ENCODE assay signal across 8 cellular contexts in the genomic region with DNA sequence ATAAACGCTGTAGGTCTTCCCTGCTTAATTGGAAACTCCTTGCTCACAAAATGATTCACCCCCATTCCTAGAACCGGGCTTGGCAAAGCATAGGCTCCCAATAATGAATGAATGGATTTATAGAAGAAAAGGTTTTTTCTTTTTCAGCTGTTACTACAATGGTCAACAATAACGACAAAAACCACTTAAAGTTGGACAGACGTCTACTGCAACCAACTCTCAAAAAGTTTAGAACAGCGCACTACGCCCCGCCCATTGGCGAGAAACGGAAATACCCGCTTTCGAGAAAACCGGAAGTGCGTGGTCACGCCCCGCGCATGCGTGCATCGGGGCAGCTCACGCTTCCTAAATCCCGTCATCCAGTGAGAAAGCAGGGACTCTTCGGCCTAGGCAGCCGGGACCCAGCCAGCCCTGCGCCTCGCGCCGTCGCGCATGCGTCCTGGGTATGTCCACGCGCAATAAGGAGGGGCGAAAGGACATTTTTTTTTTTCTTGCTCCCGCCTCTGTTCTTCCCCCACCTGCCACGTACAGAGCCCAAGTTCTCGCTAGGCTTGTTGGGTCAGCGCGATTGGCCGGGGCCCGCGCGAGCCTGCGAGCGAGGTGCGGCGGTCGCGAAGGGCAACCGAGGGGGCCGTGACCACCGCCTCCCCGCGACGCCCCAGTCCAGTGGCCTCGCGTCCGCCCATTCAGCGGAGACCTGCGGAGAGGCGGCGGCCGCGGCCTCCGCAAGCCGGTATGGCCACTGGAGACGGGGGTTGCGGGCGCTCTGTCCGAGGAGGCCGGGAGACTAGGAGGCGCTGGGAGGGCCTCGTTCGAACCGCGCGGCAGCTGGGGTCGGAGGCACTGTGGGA. TPM values are rescaled to one million over a fixed set of nuclear protein-coding genes. Genes with fewer than 3 reads are reported as not detected.
DNase-seq lines count a peak whose midpoint lies in the region; ATAC-seq and TF ChIP-seq lines count a peak whose summit lies in the region.

Gene TFG (plus strand): TSS at position 506 of the 851 bp plus-strand sequence. CDS start 4,192 bp downstream, outside the sequence.

- intact Hi-C loops in CD14-positive monocyte (cut with micrococcal nuclease) (loop anchor here in 1 of 2 donors (10.0 kb wide), 1 partner anchor 894 kb away; the partner anchor contains the start of gene CMSS1), left lung (cut with DNase I) (no loop called here)

- peak within 1 kb of the TSS; percentile 97 to 99 for H3K27ac ChIP-seq in left lung

- H3K4me1 ChIP-seq in left lung, result peaks cover 22 to 39% of the 10 kb centered on the region in 2 donors

- ATAC-seq in GM19397 (IDR thresholded peaks at IDR 0.05; ENCODE audit: unreplicated experiment), result peak; percentile 94
- peak; percentile 93 for ATAC-seq in HG03571 (IDR thresholded peaks at IDR 0.05; ENCODE audit: unreplicated experiment)
- peak; percentile 95 for ATAC-seq in left lung

- H3K27ac Mint-ChIP-seq in CD14-positive monocyte, result peak within 1 kb of the TSS; percentile 88 to 95 (median 93)

- H3K4me3 Mint-ChIP-seq in CD14-positive monocyte, result peak within 1 kb of the TSS; percentile 81 to 88

- peaks cover 26% of the 10 kb centered on the region for H3K4me1 Mint-ChIP-seq in CD14-positive monocyte

- H3K9me3 Mint-ChIP-seq in CD14-positive monocyte, result peaks cover 0 to 7% (median 5%) of the 10 kb centered on the region in 7 donors

- TF ChIP-seq CTCF in CD14-positive monocyte (IDR thresholded peaks at IDR 0.05) (no peak), left lung (IDR thresholded peaks at IDR 0.05) (no peak)

- no peaks in the 10 kb centered on the region for H3K9me3 ChIP-seq in left lung

- H3K4me3 ChIP-seq in left lung, result peak within 1 kb of the TSS; percentile 50 to 80

- DNase-seq in CD14-positive monocyte (ENCODE audit: low spot score) (peak; percentile 98), NCI-H82 (lab: John Stamatoyannopoulos, UW) (peak; percentile 100), dermis blood vessel endothelial cell (peak; percentile 99), left lung (peak; percentile 98 to 99)
- DNase-seq in activated CD4-positive, alpha-beta T cell treated with anti-CD3 and anti-CD28 coated beads, Interleukin-2, amount 50 U/mL, for 48 hours, result peak; percentile 97 to 98
- peak; percentile 96 to 97 for DNase-seq in stimulated activated CD4-positive, alpha-beta T cell treated with anti-CD3 and anti-CD28 coated beads, Interleukin-2, amount 100 ng/mL, for 48 hours

- H3K27me3 ChIP-seq in left lung, result peaks cover 0 to 9% of the 10 kb centered on the region in 2 donors

- peaks cover 0 to 4% (median 2%) of the 10 kb centered on the region in 3 donors for H3K27me3 Mint-ChIP-seq in CD14-positive monocyte (ENCODE audit: low read depth in 3 of 3)

- peaks cover 10 to 21% of the 10 kb centered on the region in 2 donors for H3K36me3 Mint-ChIP-seq in CD14-positive monocyte

- H3K36me3 ChIP-seq in left lung, result peaks cover 0 to 18% of the 10 kb centered on the region in 2 donors

RNA-seq across cellular contexts. Expression of gene TFG, which starts in this region (rescaled TPM):
- 10 to 100 TPM; 37.9 to 51.2 TPM for polyA plus RNA-seq in CD14-positive monocyte
- total RNA-seq in dermis blood vessel endothelial cell, result 77.5 and 79.3 TPM in 2 replicates
- total RNA-seq in left lung, result 10 to 100 TPM; 81.8 to 84.2 TPM

Comparison
In these comparisons a context has a peak if more than half of its experiments do, and no peak if none do; other contexts are left out.
1. Peak in every context shown above with its lines: DNase-seq, ATAC-seq, H3K4me3 ChIP-seq and H3K27ac ChIP-seq.